19 cellular contexts compared by ENCODE assay signal in the genomic region with DNA sequence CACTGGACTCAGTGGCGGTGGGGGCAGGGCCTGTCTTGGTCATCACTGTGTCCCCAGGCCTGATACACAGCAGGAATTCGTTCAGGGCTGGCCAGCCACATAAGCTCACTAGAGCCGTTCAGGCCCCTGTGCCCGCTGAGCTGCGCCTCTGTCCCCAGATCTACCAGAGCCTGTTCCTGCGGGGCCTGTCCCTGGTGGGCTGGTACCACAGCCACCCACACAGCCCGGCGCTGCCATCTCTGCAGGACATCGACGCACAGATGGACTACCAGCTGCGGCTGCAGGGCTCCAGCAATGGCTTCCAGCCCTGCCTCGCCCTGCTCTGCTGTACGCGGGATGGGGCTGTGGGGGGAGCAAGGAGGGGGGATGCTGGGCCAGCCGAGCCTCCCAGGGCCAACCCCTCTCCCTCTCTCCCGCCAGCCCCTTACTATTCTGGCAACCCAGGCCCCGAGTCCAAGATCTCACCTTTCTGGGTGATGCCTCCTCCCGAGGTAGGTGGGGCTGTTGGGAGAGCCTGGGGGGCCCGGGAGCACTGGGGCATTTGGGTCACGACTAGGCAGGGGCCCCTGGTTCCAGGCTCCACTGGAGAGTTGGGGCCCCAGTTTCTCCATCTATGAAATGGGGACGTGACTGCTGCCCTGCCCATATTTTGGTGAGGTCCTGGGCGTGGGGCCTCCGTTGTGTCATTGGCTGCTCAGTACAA. TPM values are rescaled to one million over a fixed set of nuclear protein-coding genes. Genes with fewer than 3 reads are reported as not detected.
"Had no signal": no experiment of that assay in that cellular context is flagged by ENCODE, and none has a peak within 500 bp of the region (broad histone marks: within the 10 kb centered on the region; RNA-seq: fewer than 3 reads in every experiment).

No MANE protein-coding gene starts in this region.

- H3K9ac ChIP-seq: neural progenitor cell had no signal

- FAIRE-seq: TTC549, urothelium cell line had no signal

- H3K9me3 Mint-ChIP-seq: activated naive CD8-positive, alpha-beta T cell treated with anti-CD3 and anti-CD28 coated beads for 36 hours; activated T-cell treated with anti-CD3 and anti-CD28 coated beads, Interleukin-2, amount 50 U/mL, for 4 hours; mesothelial cell of epicardium; neural progenitor cell; stimulated activated naive CD8-positive, alpha-beta T cell treated with anti-CD3 and anti-CD28 coated beads, Interleukin-15, Interleukin-2, amounts not matched to agents 100 ng/mL and 50 ng/mL, for 24 hours; T-helper 1 cell treated with Interleukin-12 subunit alpha and Interleukin-12 subunit beta and Interleukin-4 antibody, amounts not matched to agents 30 μg/mL and 1 μg/mL, for 36 hours had no signal

- H3K36me3 ChIP-seq: neural progenitor cell had no signal

- H2AFZ ChIP-seq: neural progenitor cell had no signal

- H3K4me2 ChIP-seq: neural progenitor cell had no signal

- H3K27me3 Mint-ChIP-seq: activated CD8-positive, alpha-beta memory T cell treated with anti-CD3 and anti-CD28 coated beads, Interleukin-2, amount 10 ng/mL, durations not matched to agents 7 days and 5 days; activated naive CD8-positive, alpha-beta T cell treated with anti-CD3 and anti-CD28 coated beads for 36 hours; progenitor cell of endocrine pancreas; stimulated activated naive CD8-positive, alpha-beta T cell treated with anti-CD3 and anti-CD28 coated beads, Interleukin-15, Interleukin-2, amounts not matched to agents 100 ng/mL and 50 ng/mL, for 24 hours had no signal

- H3K4me3 Mint-ChIP-seq: activated CD8-positive, alpha-beta memory T cell treated with anti-CD3 and anti-CD28 coated beads, Interleukin-2, amount 10 ng/mL, durations not matched to agents 7 days and 5 days; activated naive CD8-positive, alpha-beta T cell treated with anti-CD3 and anti-CD28 coated beads for 36 hours; activated T-cell treated with anti-CD3 and anti-CD28 coated beads, Interleukin-2, amount 50 U/mL, for 4 hours; mesothelial cell of epicardium; neural progenitor cell; stimulated activated naive CD8-positive, alpha-beta T cell treated with anti-CD3 and anti-CD28 coated beads, Interleukin-15, Interleukin-2, amounts not matched to agents 100 ng/mL and 50 ng/mL, for 24 hours; T-helper 1 cell treated with Interleukin-12 subunit alpha and Interleukin-12 subunit beta and Interleukin-4 antibody, amounts not matched to agents 30 μg/mL and 1 μg/mL, for 36 hours had no signal

- H3K4me1 Mint-ChIP-seq: activated naive CD8-positive, alpha-beta T cell treated with anti-CD3 and anti-CD28 coated beads for 36 hours; mesothelial cell of epicardium had no signal

- H3K27me3 ChIP-seq: esophagus muscularis mucosa, neural progenitor cell, thyroid gland had no signal

- ATAC-seq: activated CD8-positive, alpha-beta memory T cell treated with anti-CD3 and anti-CD28 coated beads, Interleukin-2, amount 10 ng/mL, durations not matched to agents 7 days and 5 days; activated T-cell treated with anti-CD3 and anti-CD28 coated beads, Interleukin-2, amount 50 U/mL, for 4 hours; right cardiac atrium had no signal

- H3K4me1 ChIP-seq: thyroid gland had no signal

- DNase-seq: activated CD4-positive, alpha-beta T cell treated with anti-CD3 and anti-CD28 coated beads, Interleukin-2, amount 50 U/mL, for 1 hour; activated CD4-positive, CD25-positive, alpha-beta regulatory T cell; activated CD8-positive, alpha-beta memory T cell treated with anti-CD3 and anti-CD28 coated beads, Interleukin-2, amount 10 ng/mL, durations not matched to agents 7 days and 5 days; activated gamma-delta T cell; activated naive CD8-positive, alpha-beta T cell treated with anti-CD3 and anti-CD28 coated beads for 36 hours; activated T-cell treated with anti-CD3 and anti-CD28 coated beads, Interleukin-2, amount 50 U/mL, for 4 hours; cerebellar nuclear complex; foreskin fibroblast; thyroid gland had no signal

- H3K27ac ChIP-seq: esophagus muscularis mucosa, neural progenitor cell, SK-N-MC, thyroid gland had no signal

- H3K9me3 ChIP-seq: esophagus muscularis mucosa, thyroid gland had no signal

- H3K4me3 ChIP-seq: esophagus muscularis mucosa, neural progenitor cell, SK-N-MC, thyroid gland had no signal

- H3K27ac Mint-ChIP-seq: activated CD8-positive, alpha-beta memory T cell treated with anti-CD3 and anti-CD28 coated beads, Interleukin-2, amount 10 ng/mL, durations not matched to agents 7 days and 5 days; mesothelial cell of epicardium; neural progenitor cell; progenitor cell of endocrine pancreas; stimulated activated naive CD8-positive, alpha-beta T cell treated with anti-CD3 and anti-CD28 coated beads, Interleukin-15, Interleukin-2, amounts not matched to agents 100 ng/mL and 50 ng/mL, for 24 hours; T-helper 1 cell treated with Interleukin-12 subunit alpha and Interleukin-12 subunit beta and Interleukin-4 antibody, amounts not matched to agents 30 μg/mL and 1 μg/mL, for 36 hours had no signal

RNA-seq across cellular contexts. Expression of a gene that starts 52.8 kb away (rescaled TPM):
- total RNA-seq: right cardiac atrium, thyroid gland had no signal
- polyA plus RNA-seq: right cardiac atrium had no signal
